ENCODE assay signal across 6 cellular contexts in genomic region chr22:23543506-23544000, GRCh38. TPM values are rescaled to one million over a fixed set of nuclear protein-coding genes. Genes with fewer than 3 reads are reported as not detected.
"Had no signal": no experiment of that assay in that cellular context is flagged by ENCODE, and none has a peak within 500 bp of the region (broad histone marks: within the 10 kb centered on the region; RNA-seq: fewer than 3 reads in every experiment).

No MANE protein-coding gene starts in this region.

RNA-seq across cellular contexts. Expression of gene IGLL1, which starts 36.5 kb away (rescaled TPM):
- total RNA-seq: HT-29, MCF 10A, PC-9, Peyer's patch, Right ventricle myocardium inferior, RPMI7951 had no signal
